4 cellular contexts compared by ENCODE assay signal in the genomic region with DNA sequence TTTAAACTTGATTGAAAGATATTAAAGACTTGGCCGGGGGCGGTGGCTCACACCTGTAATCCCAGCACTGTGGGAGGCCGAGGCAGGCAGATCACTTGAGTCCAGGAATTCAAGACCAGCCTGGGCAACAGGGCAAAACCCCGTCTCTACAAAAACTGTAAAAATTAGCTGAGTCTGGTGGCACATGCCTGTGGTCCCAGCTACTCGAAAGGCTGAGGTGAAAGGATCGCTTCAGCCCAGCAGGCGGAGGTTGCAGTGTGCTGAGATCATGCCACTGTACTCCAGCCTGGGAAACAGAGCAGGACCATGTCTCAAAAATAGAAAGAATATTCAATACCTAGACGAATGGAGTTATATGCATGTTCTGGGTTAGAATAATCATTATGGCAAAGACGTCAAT. TPM values are rescaled to one million over a fixed set of nuclear protein-coding genes. Genes with fewer than 3 reads are reported as not detected.
"Had no signal": no experiment of that assay in that cellular context is flagged by ENCODE, and none has a peak within 500 bp of the region (broad histone marks: within the 10 kb centered on the region; RNA-seq: fewer than 3 reads in every experiment).

No MANE protein-coding gene starts in this region.

RNA-seq across cellular contexts. Expression of a gene that starts 42.5 kb away (rescaled TPM):
- total RNA-seq: dermis microvascular lymphatic vessel endothelial cell, glomerular endothelial cell, lung microvascular endothelial cell, pulmonary artery endothelial cell had no signal
